Comparison of ENCODE assay signal across 22 cellular contexts in genomic region chr18:3333056-3333720, GRCh38.
DNase-seq lines count a peak whose midpoint lies in the region; ATAC-seq and TF ChIP-seq lines count a peak whose summit lies in the region.
"Had no signal": no experiment of that assay in that cellular context is flagged by ENCODE, and none has a peak within 500 bp of the region (broad histone marks: within the 10 kb centered on the region; RNA-seq: fewer than 3 reads in every experiment).

No MANE protein-coding gene starts in this region.

- peaks cover 45% of the 10 kb centered on the region for H3K4me1 Mint-ChIP-seq in WTC11
- H3K4me1 Mint-ChIP-seq: T-cell had no signal

- CTCF ChIA-PET in HEK293 (lab: Yijun Ruan, JAX) (interaction anchor here (1.3 kb wide), 1 partner anchor 10 kb away, joined by 6 read pairs; no protein-coding TSS in a partner anchor), WTC11 (lab: Charles Lee) (interaction anchor here (0.6 to 2.1 kb wide), 2 partner anchors 10 to 19 kb away, joined by 3 to 6 read pairs; no protein-coding TSS in a partner anchor)

- TF ChIP-seq POLR2A in tibial nerve (IDR thresholded peaks at IDR 0.05) = no peak

- POLR2A ChIA-PET in HEK293 (lab: Yijun Ruan, JAX) (no interaction called here), WTC11 (lab: Charles Lee) (no interaction called here)

- no peak overlapping the region for H3K27ac ChIP-seq in HEK293 (ENCODE audit: extremely low read depth, low read depth, low read length)
- no peak overlapping the region for H3K27ac ChIP-seq in tibial nerve
- H3K27ac ChIP-seq: SJSA1 had no signal

- H3K9me3 ChIP-seq in HEK293 (ENCODE audit: control insufficient read depth, insufficient read depth, low read depth, low read length) = no peaks in the 10 kb centered on the region
- H3K9me3 ChIP-seq in tibial nerve = no peaks in the 10 kb centered on the region
- H3K9me3 ChIP-seq: SJSA1 had no signal

- H3K4me3 ChIP-seq in HEK293 (ENCODE audit: low read depth, low read length) (no peak overlapping the region), tibial nerve (no peak overlapping the region)
- H3K4me3 ChIP-seq: SJSA1 had no signal

- H3K27me3 Mint-ChIP-seq in WTC11 (ENCODE audit: low read depth) = no peaks in the 10 kb centered on the region

- H3K27me3 ChIP-seq in tibial nerve = no peaks in the 10 kb centered on the region
- H3K27me3 ChIP-seq: SJSA1 had no signal

- peak; percentile 79 for ATAC-seq in WTC11
- ATAC-seq: T-cell had no signal

- H3K4me1 ChIP-seq in HEK293 (ENCODE audit: control insufficient read depth, insufficient read depth, low read length) (no peaks in the 10 kb centered on the region), tibial nerve (no peaks in the 10 kb centered on the region)
- H3K4me1 ChIP-seq: SJSA1 had no signal

- peaks cover 40% of the 10 kb centered on the region for H3K9me3 Mint-ChIP-seq in WTC11
- H3K9me3 Mint-ChIP-seq: T-cell had no signal

- peak overlapping the region; percentile 91 for H3K27ac Mint-ChIP-seq in WTC11

- DNase-seq in ELF-1 (ENCODE audit: low read depth, low spot score) (peak; percentile 21), WTC11 (ENCODE audit: low spot score) (no peak), iPS DF 19.7 (ENCODE audit: low read depth, low spot score) (peak; percentile 70), tibial nerve (ENCODE audit: low spot score in 2 of 2) (no peak), SKM-1 treated with dmso at 0.1 percent for 144 hours (lab: John Stamatoyannopoulos, UW; ENCODE audit: unreplicated experiment) (no peak), NCI-H1092 (lab: John Stamatoyannopoulos, UW) (no peak), NAMALWA (ENCODE audit: low spot score) (no peak)
- DNase-seq: DMS53, GDM1, KG1, MM.1S, NCI-H1048, NCI-H1417 treated with DMSO at 0.1 percent for 48 hours, NCI-H1694 treated with DMSO at 0.1 percent for 48 hours, NCI-H2081, NCI-H2227 treated with DMSO at 0.1 percent for 48 hours, NCI-H526 treated with DMSO at 0.1 percent for 48 hours, Right ventricle myocardium superior, RPMI8226, T-cell had no signal

- no peak overlapping the region for H3K4me3 Mint-ChIP-seq in WTC11
- H3K4me3 Mint-ChIP-seq: T-cell had no signal

- H3K36me3 Mint-ChIP-seq in WTC11 = peaks cover 26% of the 10 kb centered on the region
- H3K36me3 Mint-ChIP-seq: T-cell had no signal

- TF ChIP-seq EP300 in tibial nerve (IDR thresholded peaks at IDR 0.05) = no peak

- TF ChIP-seq CTCF in HEK293 (tag by site-specific recombination; IDR thresholded peaks at IDR 0.05) (no peak), WTC11 (IDR thresholded peaks at IDR 0.05) (no peak), tibial nerve (IDR thresholded peaks at IDR 0.05) (no peak)

- WGBS in tibial nerve, 2 donors = 83 to 90% methylated on average over 4 of the region's 4 CpGs

- H3K36me3 ChIP-seq in HEK293 (ENCODE audit: control insufficient read depth in 2 of 2, insufficient read depth in 1 of 2, low read length in 2 of 2) (no peaks in the 10 kb centered on the region), tibial nerve (no peaks in the 10 kb centered on the region)
- H3K36me3 ChIP-seq: SJSA1 had no signal

TF ChIP-seq in HEK293, 187 proteins besides CTCF, POLR2A, EP300 and RAD21:
- no peak for TF ChIP-seq ZNF266 (tag by site-specific recombination; IDR thresholded peaks at IDR 0.05; ENCODE audit: low read depth)
- no peak for TF ChIP-seq ZNF626 (tag by site-specific recombination; IDR thresholded peaks at IDR 0.05)
- no peak for TF ChIP-seq KLF9 (tag by site-specific recombination; IDR thresholded peaks at IDR 0.05; ENCODE audit: low read depth)
- no peak for TF ChIP-seq EGR2 (tag by site-specific recombination; IDR thresholded peaks at IDR 0.05; ENCODE audit: low read depth)
- TF ChIP-seq ZNF211 (tag by site-specific recombination; IDR thresholded peaks at IDR 0.05; ENCODE audit: low read depth) = 0 out of 2 replicates have a peak, but pooled peaks have one; percentile 27
- no peak for TF ChIP-seq ZBTB44 (tag by site-specific recombination; IDR thresholded peaks at IDR 0.05)

TF ChIP-seq in WTC11, 78 proteins besides CTCF, POLR2A, EP300 and RAD21:
- no peak for TF ChIP-seq FOXK1 (CRISPR knock-in tag; IDR thresholded peaks at IDR 0.05)
- no peak for TF ChIP-seq IRF1 (CRISPR knock-in tag; IDR thresholded peaks at IDR 0.05)
- 0 out of 2 replicates have a peak, but pooled peaks have one; percentile 14 for TF ChIP-seq ZNF423 (CRISPR knock-in tag; IDR thresholded peaks at IDR 0.05)
- no peak for TF ChIP-seq CDX4 (CRISPR knock-in tag; IDR thresholded peaks at IDR 0.05; ENCODE audit: borderline replicate concordance)
- TF ChIP-seq ZNF138 (CRISPR knock-in tag; conservative IDR thresholded peaks at IDR 0.05) = no peak
- no peak for TF ChIP-seq ATF2 (CRISPR knock-in tag; IDR thresholded peaks at IDR 0.05; ENCODE audit: borderline replicate concordance, low read depth)

Comparison
In these comparisons a context has a peak if more than half of its experiments do, and no peak if none do; other contexts are left out.
1. DNase-seq: peak in ELF-1 (single experiment) and iPS DF 19.7 (single experiment); none in WTC11 (single experiment), tibial nerve (0 of 2), SKM-1 treated with dmso at 0.1 percent for 144 hours (single experiment), NCI-H1092 (single experiment) and NAMALWA (single experiment).